ENCODE assay signal across 13 cellular contexts in the genomic region with DNA sequence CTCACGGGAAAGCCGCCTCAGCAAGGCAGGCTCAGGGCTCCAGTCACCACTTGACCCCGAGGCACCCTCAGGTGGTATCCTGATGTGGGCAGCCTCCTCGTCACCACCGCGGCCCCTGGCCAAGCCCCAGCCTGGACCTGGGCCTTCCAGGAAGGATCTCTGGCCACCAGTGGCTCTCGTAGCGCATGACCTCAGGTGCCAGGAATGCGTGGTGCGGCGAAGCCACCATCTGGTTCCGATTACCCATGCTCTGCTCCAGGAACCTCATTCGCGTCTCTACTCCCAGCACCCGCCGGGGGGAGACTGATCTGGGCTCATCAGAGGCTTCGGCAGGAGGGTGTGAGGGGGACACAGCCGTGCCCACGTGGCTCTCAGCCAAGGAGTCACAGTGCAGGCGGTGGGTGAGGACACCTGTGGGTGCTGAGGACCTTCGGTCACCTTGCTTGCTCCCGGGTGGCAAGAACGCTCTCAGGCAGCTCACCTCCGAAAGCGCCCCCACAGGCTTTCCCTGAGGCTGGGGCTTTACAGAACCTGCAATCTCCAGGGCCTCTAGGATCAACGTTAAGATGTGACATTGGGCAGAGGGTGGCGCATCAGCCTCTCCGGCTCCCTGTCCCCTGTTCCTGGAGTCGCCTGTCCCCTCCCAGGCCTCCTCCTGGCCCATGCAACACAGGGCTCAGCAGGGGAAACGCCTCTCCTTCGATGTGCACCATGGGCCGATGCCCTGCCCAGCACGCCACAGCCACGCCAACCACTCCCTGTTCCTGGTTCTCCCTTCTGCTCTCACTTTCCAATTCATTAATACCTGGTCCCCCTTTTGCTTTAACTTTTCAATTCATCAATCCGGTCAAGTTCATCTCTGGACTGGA. TPM values are rescaled to one million over a fixed set of nuclear protein-coding genes. Genes with fewer than 3 reads are reported as not detected.
DNase-seq lines count a peak whose midpoint lies in the region; ATAC-seq and TF ChIP-seq lines count a peak whose summit lies in the region.
"Had no signal": no experiment of that assay in that cellular context is flagged by ENCODE, and none has a peak within 500 bp of the region (broad histone marks: within the 10 kb centered on the region; RNA-seq: fewer than 3 reads in every experiment).

No MANE protein-coding gene starts in this region.

- no peaks in the 10 kb centered on the region for H3K4me1 ChIP-seq in breast epithelium
- no peaks in the 10 kb centered on the region for H3K4me1 ChIP-seq in mammary epithelial cell (ENCODE audit: insufficient read depth, low read length)
- H3K4me1 ChIP-seq in hepatocyte (ENCODE audit: insufficient read depth): peaks cover 17% of the 10 kb centered on the region
- H3K4me1 ChIP-seq in aorta (ENCODE audit: control insufficient read depth in 1 of 2, insufficient read depth in 2 of 2, low read length in 2 of 2): no peaks in the 10 kb centered on the region
- H3K4me1 ChIP-seq in spleen: no peaks in the 10 kb centered on the region
- H3K4me1 ChIP-seq: adrenal gland had no signal

- DNase-seq in breast epithelium (ENCODE audit: low spot score in 2 of 2) (peak in 1 of 2 donors; percentile 33), mammary epithelial cell (no peak), astrocyte of the spinal cord (ENCODE audit: low read depth, low spot score) (peak; percentile 94), hepatocyte (ENCODE audit: low spot score) (peak; percentile 69), aorta (peak; percentile 71 to 88), spleen (no peak), NCI-H146 (lab: John Stamatoyannopoulos, UW) (no peak)
- DNase-seq: activated CD8-positive, alpha-beta memory T cell treated with anti-CD3 and anti-CD28 coated beads for 24 hours; adrenal gland; hypothalamus; stimulated activated CD4-positive, alpha-beta T cell treated with anti-CD3 and anti-CD28 coated beads, Interleukin-4, amount 100 ng/mL, for 1 hour had no signal

- H3K4me3 ChIP-seq in breast epithelium: no peak overlapping the region
- H3K4me3 ChIP-seq in mammary epithelial cell (replicated peaks in 1 of 3; ENCODE audit: insufficient read depth in 1 of 3, low read depth in 2 of 3, low read length in 3 of 3): no peak overlapping the region
- no peak overlapping the region for H3K4me3 ChIP-seq in astrocyte of the spinal cord (ENCODE audit: low read depth, low read length)
- H3K4me3 ChIP-seq in hepatocyte: no peak overlapping the region
- no peak overlapping the region for H3K4me3 ChIP-seq in aorta (ENCODE audit: low read length in 2 of 2)
- no peak overlapping the region for H3K4me3 ChIP-seq in spleen
- H3K4me3 ChIP-seq: adrenal gland had no signal

- H2AFZ ChIP-seq in mammary epithelial cell (ENCODE audit: low read depth, low read length): no peak overlapping the region
- H2AFZ ChIP-seq in hepatocyte: no peak overlapping the region

- dilution Hi-C loops in mammary epithelial cell (cut with HindIII; ENCODE audit: low sequenced_read_pairs): no loop called here

- no TSS peak for BruUV-seq in mammary epithelial cell (replicated peaks; lab: Mats Ljungman, UMichigan)

- H3K9me3 ChIP-seq in breast epithelium: no peaks in the 10 kb centered on the region
- no peaks in the 10 kb centered on the region for H3K9me3 ChIP-seq in mammary epithelial cell (replicated peaks; ENCODE audit: insufficient read depth, low read length)
- no peaks in the 10 kb centered on the region for H3K9me3 ChIP-seq in hepatocyte (ENCODE audit: low read depth)
- H3K9me3 ChIP-seq in aorta (ENCODE audit: control insufficient read depth, low read length): no peaks in the 10 kb centered on the region
- peaks cover 0 to under 1% (median 0%) of the 10 kb centered on the region in 8 donors for H3K9me3 ChIP-seq in spleen
- H3K9me3 ChIP-seq: adrenal gland had no signal

- H3K27ac ChIP-seq in breast epithelium (peak overlapping the region; percentile 11 to 74), mammary epithelial cell (ENCODE audit: insufficient read depth, low read depth, low read length) (no peak overlapping the region), hepatocyte (peak overlapping the region; percentile 48), aorta (ENCODE audit: low read depth in 1 of 2, low read length in 2 of 2) (no peak overlapping the region), spleen (no peak overlapping the region)
- H3K27ac ChIP-seq: adrenal gland had no signal

- no peaks in the 10 kb centered on the region for H3K36me3 ChIP-seq in breast epithelium
- no peaks in the 10 kb centered on the region for H3K36me3 ChIP-seq in mammary epithelial cell (ENCODE audit: insufficient read depth, low read length)
- no peaks in the 10 kb centered on the region for H3K36me3 ChIP-seq in hepatocyte (replicated peaks; ENCODE audit: insufficient read depth, low read depth)
- H3K36me3 ChIP-seq in aorta (ENCODE audit: control insufficient read depth in 1 of 2, insufficient read depth in 2 of 2, low read length in 1 of 2): no peaks in the 10 kb centered on the region
- H3K36me3 ChIP-seq in spleen: peaks cover 0 to 55% (median 2%) of the 10 kb centered on the region in 6 donors
- H3K36me3 ChIP-seq: adrenal gland had no signal

- 97% methylated on average over 30 of the region's 35 CpGs for WGBS in mammary epithelial cell (ENCODE audit: low coverage, missing lambda C conversion rate)
- WGBS in hepatocyte (ENCODE audit: low lambda C conversion rate, missing lambda C conversion rate): 58% methylated on average over 35 of the region's 35 CpGs
- 66 to 67% methylated on average over 35 of the region's 35 CpGs for WGBS in aorta, 2 donors
- WGBS in spleen, 5 donors: 91 to 98% (median 93%) methylated on average over 19 to 35 of the region's 35 CpGs

- H4K20me1 ChIP-seq in mammary epithelial cell (ENCODE audit: insufficient read depth, low read length) (no peaks in the 10 kb centered on the region), hepatocyte (ENCODE audit: insufficient read depth, poor library complexity, severe bottlenecking) (no peaks in the 10 kb centered on the region)

- ATAC-seq in aorta (ENCODE audit: low FRiP score) (peak; percentile 65), GM18873 (IDR thresholded peaks at IDR 0.05; ENCODE audit: low FRiP score, unreplicated experiment) (no peak)
- ATAC-seq: natural killer cell treated with Interleukin-12 subunit alpha and Interleukin-12 subunit beta and Interleukin-15 and Interleukin-18, amount 100 ng/mL, for 72 hours had no signal

- no peaks in the 10 kb centered on the region for H3K9me2 ChIP-seq in hepatocyte (replicated peaks; ENCODE audit: insufficient read depth)

- intact Hi-C loops in breast epithelium (cut with DNase I; ENCODE audit: low total_unique reads) (no loop called here), mammary epithelial cell (cut with micrococcal nuclease) (no loop called here), aorta (cut with DNase I) (no loop called here), spleen (cut with DNase I; ENCODE audit: low total_unique reads) (no loop called here)

- CTCF ChIA-PET in mammary epithelial cell (lab: Charles Lee; ENCODE audit: low non-redundant PET): no interaction called here

- H3K79me2 ChIP-seq in mammary epithelial cell (ENCODE audit: insufficient read depth, low read length) (no peaks in the 10 kb centered on the region), hepatocyte (no peaks in the 10 kb centered on the region)

- H3K9ac ChIP-seq in mammary epithelial cell (ENCODE audit: insufficient read depth, low read length): no peak overlapping the region

- TF ChIP-seq CTCF in breast epithelium (IDR thresholded peaks at IDR 0.05) (no peak), mammary epithelial cell (conservative IDR thresholded peaks at IDR 0.05 in 1 of 2, IDR thresholded peaks at IDR 0.05 in 1 of 2; ENCODE audit: extremely low read depth in 1 of 2, insufficient read depth in 1 of 2, low read depth in 1 of 2, low read length in 2 of 2) (no peak), astrocyte of the spinal cord (IDR thresholded peaks at IDR 0.05; ENCODE audit: low read depth, low read length) (no peak), hepatocyte (IDR thresholded peaks at IDR 0.05; ENCODE audit: poor library complexity) (peak; percentile 3), spleen (IDR thresholded peaks at IDR 0.05 in 8 of 11, conservative IDR thresholded peaks at IDR 0.05 in 3 of 11) (no peak)

- H3K4me2 ChIP-seq in mammary epithelial cell (ENCODE audit: insufficient read depth, low read depth, low read length): no peak overlapping the region
- H3K4me2 ChIP-seq in hepatocyte: no peak overlapping the region

- in situ Hi-C loops in mammary epithelial cell (cut with MboI; ENCODE audit: low sequenced_read_pairs in 2 of 2) (loop anchor here in 1 of 2 donors (5.0 kb wide), 1 partner anchor 53 kb away; a partner anchor contains a TSS), astrocyte of the spinal cord (cut with HindIII; ENCODE audit: low sequenced_read_pairs) (no loop called here)

- H3K27me3 ChIP-seq in breast epithelium: no peaks in the 10 kb centered on the region
- no peaks in the 10 kb centered on the region for H3K27me3 ChIP-seq in mammary epithelial cell (ENCODE audit: insufficient read depth, low read length)
- H3K27me3 ChIP-seq in hepatocyte: no peaks in the 10 kb centered on the region
- H3K27me3 ChIP-seq in aorta (ENCODE audit: control insufficient read depth in 1 of 2, insufficient read depth in 2 of 2, low read length in 1 of 2): no peaks in the 10 kb centered on the region
- no peaks in the 10 kb centered on the region for H3K27me3 ChIP-seq in spleen (replicated peaks in 1 of 7)
- H3K27me3 ChIP-seq: adrenal gland had no signal

- no peak for TF ChIP-seq POLR2A in breast epithelium (IDR thresholded peaks at IDR 0.05)
- no peak for TF ChIP-seq POLR2A in spleen (IDR thresholded peaks at IDR 0.05)

RNA-seq across cellular contexts. Expression of a gene that starts 39.0 kb away (rescaled TPM):
- total RNA-seq in breast epithelium (1 to 10 TPM in 2 of 3 donors, under 1 TPM in 1; 0.96 to 9.2 (median 2.9) TPM), mammary epithelial cell (under 1 TPM in 1 of 2 donors, not detected in 1; 0.17 TPM), hepatocyte (not detected in 2 replicates), aorta (1 to 10 TPM; 2.3 to 5.6 TPM), spleen (10 to 100 TPM in 1 of 7 donors, 1 to 10 TPM in 3, under 1 TPM in 3; 0.23 to 10.5 (median 3.1) TPM)
- polyA plus RNA-seq in mammary epithelial cell (not detected), hepatocyte (0.07 and 1.1 TPM in 2 replicates), aorta (1 to 10 TPM; 1.1 to 7.8 TPM), spleen (under 1 TPM; 0.17 to 0.71 (median 0.61) TPM)
- polyA minus RNA-seq in mammary epithelial cell: not detected

RNA-seq across cellular contexts. Expression of a gene that starts 55.1 kb away (rescaled TPM):
- total RNA-seq in breast epithelium: 1 to 10 TPM; 5.6 to 8.2 (median 6.3) TPM
- total RNA-seq in mammary epithelial cell: 1 to 10 TPM; 3.8 to 7.8 TPM
- polyA plus RNA-seq in mammary epithelial cell: 7.9 TPM
- polyA minus RNA-seq in mammary epithelial cell: 0.93 TPM
- total RNA-seq in hepatocyte: 2.6 and 4.1 TPM in 2 replicates
- 8.5 TPM in 2 replicates for polyA plus RNA-seq in hepatocyte
- total RNA-seq in aorta: 1 to 10 TPM; 4.7 to 5.0 TPM
- polyA plus RNA-seq in aorta: 10 to 100 TPM in 1 of 2 donors, 1 to 10 TPM in 1; 4.3 to 12.6 TPM
- 1 to 10 TPM; 5.7 to 8.1 (median 7.9) TPM for total RNA-seq in spleen
- 10 to 100 TPM in 2 of 3 donors, 1 to 10 TPM in 1; 7.7 to 10.4 (median 10.1) TPM for polyA plus RNA-seq in spleen

RNA-seq across cellular contexts. Expression of a gene that starts 55.1 kb away (rescaled TPM):
- total RNA-seq in breast epithelium: 10 to 100 TPM in 2 of 3 donors, 1 to 10 TPM in 1; 6.7 to 21.5 (median 14.1) TPM
- total RNA-seq in mammary epithelial cell: 10 to 100 TPM; 20.7 to 21.9 TPM
- 17.8 TPM for polyA plus RNA-seq in mammary epithelial cell
- polyA minus RNA-seq in mammary epithelial cell: 72.2 TPM
- 12.3 and 15.9 TPM in 2 replicates for total RNA-seq in hepatocyte
- polyA plus RNA-seq in hepatocyte: 12.9 and 13.0 TPM in 2 replicates
- total RNA-seq in aorta: 10 to 100 TPM in 1 of 2 donors, 1 to 10 TPM in 1; 7.7 to 16.6 TPM
- 1 to 10 TPM; 5.5 to 8.0 TPM for polyA plus RNA-seq in aorta
- total RNA-seq in spleen: 10 to 100 TPM; 17.0 to 22.9 (median 18.8) TPM
- polyA plus RNA-seq in spleen: 10 to 100 TPM in 2 of 3 donors, 1 to 10 TPM in 1; 8.3 to 13.4 (median 10.8) TPM

Comparison
In these comparisons a context has a peak if more than half of its experiments do, and no peak if none do; other contexts are left out.
1. H3K27ac ChIP-seq: peak in breast epithelium (2 of 2) and hepatocyte (single experiment); none in mammary epithelial cell (single experiment), aorta (0 of 2) and spleen (0 of 8).
2. DNase-seq: peak in astrocyte of the spinal cord (single experiment), hepatocyte (single experiment) and aorta (2 of 2); none in mammary epithelial cell (single experiment), spleen (single experiment) and NCI-H146 (single experiment).